In the genomic region with DNA sequence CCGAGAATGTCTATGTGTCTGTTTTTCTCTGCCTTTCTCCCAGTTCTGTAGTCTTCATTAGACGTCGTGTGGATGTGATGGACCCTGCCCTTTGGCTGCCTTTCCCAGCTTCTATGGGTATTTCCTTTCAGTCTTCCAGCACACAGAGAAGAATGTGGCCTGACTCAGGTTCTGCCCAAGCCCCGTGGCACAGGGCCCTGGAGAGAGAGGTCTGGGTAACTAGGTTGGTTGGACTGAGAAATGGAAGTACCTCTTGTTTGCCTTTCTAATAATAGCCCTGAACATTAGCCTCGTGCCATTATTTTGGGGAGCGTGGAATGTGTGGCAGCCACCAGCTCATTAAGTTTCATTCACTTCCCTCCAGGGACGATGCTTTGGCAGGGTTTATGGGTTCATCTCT, we compare ENCODE assay signal across 12 cellular contexts. TPM values are rescaled to one million over a fixed set of nuclear protein-coding genes. Genes with fewer than 3 reads are reported as not detected.
DNase-seq lines count a peak whose midpoint lies in the region; ATAC-seq and TF ChIP-seq lines count a peak whose summit lies in the region.
"Had no signal": no experiment of that assay in that cellular context is flagged by ENCODE, and none has a peak within 500 bp of the region (broad histone marks: within the 10 kb centered on the region; RNA-seq: fewer than 3 reads in every experiment).

No MANE protein-coding gene starts in this region.

- H4K20me1 ChIP-seq in Karpas-422 (ENCODE audit: insufficient read depth, low read depth, low read length) = no peaks in the 10 kb centered on the region

- no peak overlapping the region for H3K4me2 ChIP-seq in Karpas-422 (ENCODE audit: low read depth, low read length, poor library complexity, severe bottlenecking)

- no peaks in the 10 kb centered on the region for H3K9me3 ChIP-seq in stomach smooth muscle (ENCODE audit: control insufficient read depth in 2 of 2, low read length in 2 of 2)
- no peaks in the 10 kb centered on the region for H3K9me3 ChIP-seq in Karpas-422 (ENCODE audit: low read length)
- H3K9me3 ChIP-seq in transverse colon = no peaks in the 10 kb centered on the region

- TF ChIP-seq CTCF in activated CD8-positive, alpha-beta T cell treated with anti-CD3 and anti-CD28 coated beads for 36 hours (IDR thresholded peaks at IDR 0.05) = no peak
- no peak for TF ChIP-seq CTCF in chondrocyte (IDR thresholded peaks at IDR 0.05)
- no peak for TF ChIP-seq CTCF in transverse colon (IDR thresholded peaks at IDR 0.05)

- no peaks in the 10 kb centered on the region for H3K27me3 Mint-ChIP-seq in activated CD8-positive, alpha-beta T cell treated with anti-CD3 and anti-CD28 coated beads, Interleukin-2, amount 10 ng/mL, durations not matched to agents 7 days and 5 days (ENCODE audit: low read depth)
- H3K27me3 Mint-ChIP-seq in activated CD8-positive, alpha-beta T cell treated with anti-CD3 and anti-CD28 coated beads for 36 hours = no peaks in the 10 kb centered on the region
- H3K27me3 Mint-ChIP-seq in chondrocyte (ENCODE audit: low read depth) = no peaks in the 10 kb centered on the region

- POLR2A ChIA-PET in activated CD8-positive, alpha-beta T cell treated with anti-CD3 and anti-CD28 coated beads, Interleukin-2, amount 10 ng/mL, durations not matched to agents 7 days and 5 days (lab: Charles Lee) = interaction anchor here (2.3 kb wide), 1 partner anchor 9 kb away, joined by 5 read pairs; no protein-coding TSS in a partner anchor
- POLR2A ChIA-PET in activated CD8-positive, alpha-beta T cell treated with anti-CD3 and anti-CD28 coated beads for 36 hours (lab: Charles Lee) = interaction anchor here (0.7 to 1.6 kb wide), 3 partner anchors 9 to 45 kb away, joined by 3 to 4 read pairs (median 4); no protein-coding TSS in a partner anchor

- peak overlapping the region in 1 of 2 donors; percentile 98 for H3K4me3 ChIP-seq in stomach smooth muscle (ENCODE audit: low read length in 2 of 2)
- H3K4me3 ChIP-seq in Karpas-422 (ENCODE audit: low read length) = no peak overlapping the region
- no peak overlapping the region for H3K4me3 ChIP-seq in transverse colon
- H3K4me3 ChIP-seq: skin epidermis had no signal

- H3K4me1 ChIP-seq in stomach smooth muscle (ENCODE audit: control insufficient read depth, insufficient read depth, low read length) (peaks cover 74% of the 10 kb centered on the region), Karpas-422 (ENCODE audit: low read length) (peaks cover 66% of the 10 kb centered on the region), transverse colon (peaks cover 43 to 71% (median 53%) of the 10 kb centered on the region in 4 donors)

- no peak for ATAC-seq in activated CD8-positive, alpha-beta T cell treated with anti-CD3 and anti-CD28 coated beads, Interleukin-2, amount 10 ng/mL, durations not matched to agents 7 days and 5 days
- no peak for ATAC-seq in activated CD8-positive, alpha-beta T cell treated with anti-CD3 and anti-CD28 coated beads for 36 hours

- no peak for DNase-seq in activated CD8-positive, alpha-beta T cell treated with anti-CD3 and anti-CD28 coated beads, Interleukin-2, amount 10 ng/mL, durations not matched to agents 7 days and 5 days
- no peak for DNase-seq in activated CD8-positive, alpha-beta T cell treated with anti-CD3 and anti-CD28 coated beads for 36 hours
- DNase-seq in chondrocyte (ENCODE audit: low spot score) = no peak
- DNase-seq in myocyte (ENCODE audit: low read depth) = peak; percentile 64
- DNase-seq in Karpas-422 = no peak
- no peak for DNase-seq in NCI-H1092 treated with DMSO at 0.1 percent for 48 hours (lab: John Stamatoyannopoulos, UW)
- DNase-seq in transverse colon = no peak
- DNase-seq: activated CD8-positive, alpha-beta memory T cell treated with anti-CD3 and anti-CD28 coated beads for 24 hours; activated naive CD4-positive, alpha-beta T cell; NCI-H2029 treated with DMSO at 0.1 percent for 48 hours had no signal

- no peak for TF ChIP-seq EP300 in transverse colon (IDR thresholded peaks at IDR 0.05; ENCODE audit: low read depth)

- H3K9me3 Mint-ChIP-seq in activated CD8-positive, alpha-beta T cell treated with anti-CD3 and anti-CD28 coated beads, Interleukin-2, amount 10 ng/mL, durations not matched to agents 7 days and 5 days (ENCODE audit: insufficient read depth) = no peaks in the 10 kb centered on the region
- H3K9me3 Mint-ChIP-seq in activated CD8-positive, alpha-beta T cell treated with anti-CD3 and anti-CD28 coated beads for 36 hours = no peaks in the 10 kb centered on the region
- H3K9me3 Mint-ChIP-seq in chondrocyte (ENCODE audit: low read depth) = no peaks in the 10 kb centered on the region

- H3K27me3 ChIP-seq in stomach smooth muscle (ENCODE audit: control insufficient read depth in 1 of 2, insufficient read depth in 2 of 2, low read length in 2 of 2) (no peaks in the 10 kb centered on the region), Karpas-422 (ENCODE audit: low read length) (no peaks in the 10 kb centered on the region), transverse colon (no peaks in the 10 kb centered on the region)

- no peak overlapping the region for H2AFZ ChIP-seq in Karpas-422 (ENCODE audit: low read length)

- H3K9me2 ChIP-seq in Karpas-422 (replicated peaks; ENCODE audit: insufficient read depth, low read length) = no peaks in the 10 kb centered on the region

- H3K79me2 ChIP-seq in Karpas-422 (ENCODE audit: low read length) = peaks cover 14% of the 10 kb centered on the region

- CTCF ChIA-PET in activated CD8-positive, alpha-beta T cell treated with anti-CD3 and anti-CD28 coated beads, Interleukin-2, amount 10 ng/mL, durations not matched to agents 7 days and 5 days (lab: Charles Lee) = interaction anchor here (0.8 to 12.0 kb wide), 4 partner anchors 10 to 103 kb away, joined by 3 to 235 read pairs (median 8); no protein-coding TSS in a partner anchor
- CTCF ChIA-PET in activated CD8-positive, alpha-beta T cell treated with anti-CD3 and anti-CD28 coated beads for 36 hours (lab: Charles Lee) = interaction anchor here (1.0 to 2.7 kb wide), 4 partner anchors 8 to 196 kb away, joined by 3 to 8 read pairs (median 6); no protein-coding TSS in a partner anchor

- intact Hi-C loops in activated CD8-positive, alpha-beta T cell treated with anti-CD3 and anti-CD28 coated beads for 36 hours (cut with micrococcal nuclease) = no loop called here
- intact Hi-C loops in transverse colon (cut with DNase I; ENCODE audit: low total_unique reads) = no loop called here

- H3K27ac ChIP-seq in stomach smooth muscle (ENCODE audit: low read length) = peak overlapping the region; percentile 60
- no peak overlapping the region for H3K27ac ChIP-seq in Karpas-422 (ENCODE audit: low read length)
- H3K27ac ChIP-seq in transverse colon = peak overlapping the region in 2 of 4 donors; percentile 13 to 31

- WGBS in transverse colon (ENCODE audit: low coverage in 1 of 2), 2 donors = 78 to 80% methylated on average over 1 to 7 of the region's 7 CpGs

- H3K4me3 Mint-ChIP-seq in activated CD8-positive, alpha-beta T cell treated with anti-CD3 and anti-CD28 coated beads, Interleukin-2, amount 10 ng/mL, durations not matched to agents 7 days and 5 days = peak overlapping the region; percentile 16
- H3K4me3 Mint-ChIP-seq in activated CD8-positive, alpha-beta T cell treated with anti-CD3 and anti-CD28 coated beads for 36 hours = no peak overlapping the region
- no peak overlapping the region for H3K4me3 Mint-ChIP-seq in chondrocyte (ENCODE audit: unreplicated experiment)

- H3K9ac ChIP-seq in stomach smooth muscle (ENCODE audit: low read length in 2 of 2) (peak overlapping the region in 1 of 2 donors; percentile 43), Karpas-422 (ENCODE audit: low read length) (no peak overlapping the region)

- H3K36me3 ChIP-seq in stomach smooth muscle (ENCODE audit: control insufficient read depth in 2 of 2, insufficient read depth in 2 of 2, low read length in 2 of 2) (peaks cover 5 to 8% of the 10 kb centered on the region in 2 donors), Karpas-422 (ENCODE audit: insufficient read depth, low read length) (peaks cover 5% of the 10 kb centered on the region; the same call in 1 of the 2 replicates), transverse colon (peaks cover 0 to 16% (median 7%) of the 10 kb centered on the region in 4 donors)

- H3K27ac Mint-ChIP-seq in activated CD8-positive, alpha-beta T cell treated with anti-CD3 and anti-CD28 coated beads, Interleukin-2, amount 10 ng/mL, durations not matched to agents 7 days and 5 days = no peak overlapping the region
- no peak overlapping the region for H3K27ac Mint-ChIP-seq in activated CD8-positive, alpha-beta T cell treated with anti-CD3 and anti-CD28 coated beads for 36 hours
- peak overlapping the region; percentile 77 for H3K27ac Mint-ChIP-seq in chondrocyte (ENCODE audit: unreplicated experiment)

- in situ Hi-C loops in transverse colon (cut with MboI; ENCODE audit: low pct_ligation_motif_present in 1 of 4, low pct_unique_long_range_greater_than_20kb in 1 of 4, low sequenced_read_pairs in 3 of 4) = no loop called here

- peaks cover 26% of the 10 kb centered on the region for H3K36me3 Mint-ChIP-seq in activated CD8-positive, alpha-beta T cell treated with anti-CD3 and anti-CD28 coated beads, Interleukin-2, amount 10 ng/mL, durations not matched to agents 7 days and 5 days (ENCODE audit: low read depth)
- peaks cover 8% of the 10 kb centered on the region for H3K36me3 Mint-ChIP-seq in activated CD8-positive, alpha-beta T cell treated with anti-CD3 and anti-CD28 coated beads for 36 hours (ENCODE audit: low read depth)
- H3K36me3 Mint-ChIP-seq in chondrocyte (ENCODE audit: low read depth) = peaks cover 5% of the 10 kb centered on the region

- H3K4me1 Mint-ChIP-seq in activated CD8-positive, alpha-beta T cell treated with anti-CD3 and anti-CD28 coated beads, Interleukin-2, amount 10 ng/mL, durations not matched to agents 7 days and 5 days (ENCODE audit: low read depth) = peaks cover 67% of the 10 kb centered on the region
- H3K4me1 Mint-ChIP-seq in activated CD8-positive, alpha-beta T cell treated with anti-CD3 and anti-CD28 coated beads for 36 hours (ENCODE audit: low read depth) = peaks cover 62% of the 10 kb centered on the region
- H3K4me1 Mint-ChIP-seq in chondrocyte (ENCODE audit: low read depth) = peaks cover 68% of the 10 kb centered on the region

- no peak for TF ChIP-seq POLR2A in transverse colon (IDR thresholded peaks at IDR 0.05)

RNA-seq across cellular contexts. Expression of gene FOXJ2, which starts 3.9 kb away (rescaled TPM):
- total RNA-seq in activated CD8-positive, alpha-beta T cell treated with anti-CD3 and anti-CD28 coated beads, Interleukin-2, amount 10 ng/mL, durations not matched to agents 7 days and 5 days = 10 to 100 TPM; 16.9 to 17.1 TPM
- 10 to 100 TPM; 11.1 to 12.8 TPM for total RNA-seq in activated CD8-positive, alpha-beta T cell treated with anti-CD3 and anti-CD28 coated beads for 36 hours
- total RNA-seq in chondrocyte (21.1 to 24.0 TPM (median 23.4 TPM) in 3 replicates), myocyte (8.4 and 11.9 TPM in 2 replicates), transverse colon (10 to 100 TPM; 11.6 to 15.7 (median 12.5) TPM)
- 12.1 TPM for polyA plus RNA-seq in myocyte (2012)
- total RNA-seq in Karpas-422 (2014; rRNA removed; shearing (Covaris generic); ENCODE audit: low replicate concordance) = 8.5 and 9.0 TPM in 2 replicates

RNA-seq across cellular contexts. Expression of gene C3AR1, which starts 29.8 kb away (rescaled TPM):
- 1 to 10 TPM; 8.8 to 9.1 TPM for total RNA-seq in activated CD8-positive, alpha-beta T cell treated with anti-CD3 and anti-CD28 coated beads, Interleukin-2, amount 10 ng/mL, durations not matched to agents 7 days and 5 days
- total RNA-seq in activated CD8-positive, alpha-beta T cell treated with anti-CD3 and anti-CD28 coated beads for 36 hours = 1 to 10 TPM; 1.1 to 1.4 TPM
- total RNA-seq in chondrocyte (0.27 to 0.59 TPM in 2 of 3 replicates, not detected in the other), myocyte (0.08 TPM in 1 of 2 replicates, not detected in the other), transverse colon (1 to 10 TPM; 2.4 to 9.4 (median 3.6) TPM)
- 0.15 TPM for polyA plus RNA-seq in myocyte (2012)
- total RNA-seq in Karpas-422 (2014; rRNA removed; shearing (Covaris generic); ENCODE audit: low replicate concordance) = 2.2 and 3.2 TPM in 2 replicates

RNA-seq across cellular contexts. Expression of gene NECAP1, which starts 45.7 kb away (rescaled TPM):
- 10 to 100 TPM; 31.9 to 34.3 TPM for total RNA-seq in activated CD8-positive, alpha-beta T cell treated with anti-CD3 and anti-CD28 coated beads, Interleukin-2, amount 10 ng/mL, durations not matched to agents 7 days and 5 days
- total RNA-seq in activated CD8-positive, alpha-beta T cell treated with anti-CD3 and anti-CD28 coated beads for 36 hours = 10 to 100 TPM; 26.7 to 29.6 TPM
- 23.1 to 36.9 TPM (median 26.1 TPM) in 3 replicates for total RNA-seq in chondrocyte
- total RNA-seq in myocyte = 53.1 and 55.7 TPM in 2 replicates
- 25.2 TPM for polyA plus RNA-seq in myocyte (2012)
- total RNA-seq in Karpas-422 (2014; rRNA removed; shearing (Covaris generic); ENCODE audit: low replicate concordance) = 33.2 and 42.8 TPM in 2 replicates
- total RNA-seq in transverse colon = 10 to 100 TPM in 3 of 4 donors, 1 to 10 TPM in 1; 3.0 to 41.6 (median 36.3) TPM
